ENCODE assay signal across 19 cellular contexts in the genomic region with DNA sequence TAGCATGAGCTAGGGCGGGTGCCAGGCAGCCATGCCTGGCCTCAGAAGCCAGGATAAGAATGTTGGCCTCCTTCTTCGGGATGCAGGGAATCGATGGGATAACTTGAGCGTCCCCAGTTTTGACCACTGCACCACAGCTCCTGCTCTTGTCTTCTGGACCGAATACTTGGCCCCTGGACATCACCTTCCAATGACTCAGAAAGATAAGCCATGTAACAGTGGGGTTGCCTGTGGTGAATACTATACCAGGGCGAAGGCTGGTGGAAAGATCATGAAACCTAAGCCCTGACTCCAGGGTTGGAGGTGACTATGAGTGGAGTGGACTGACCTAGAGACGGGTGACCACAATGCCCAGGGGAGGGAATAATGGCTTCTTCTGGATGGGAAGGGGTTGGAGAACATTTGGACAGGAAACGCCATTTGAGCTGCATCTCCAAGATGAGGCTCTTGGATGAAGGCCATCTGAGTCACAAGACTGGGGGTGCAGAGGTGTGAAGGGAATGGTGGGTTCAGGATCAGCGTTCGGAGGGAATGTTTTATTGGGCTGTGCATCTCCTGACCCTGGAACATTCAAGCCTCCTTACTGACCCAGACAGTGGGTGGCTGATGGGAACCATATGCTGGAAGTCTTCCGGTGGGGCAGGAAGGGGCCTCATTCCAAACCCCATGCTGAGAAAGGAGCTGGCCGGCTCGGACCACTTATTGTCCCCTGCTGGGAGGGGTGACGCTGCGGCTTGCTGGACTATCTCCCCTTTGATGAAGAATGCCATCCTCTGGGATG. TPM values are rescaled to one million over a fixed set of nuclear protein-coding genes. Genes with fewer than 3 reads are reported as not detected.
A peak's percentile ranks its signal among the peaks of the same experiment; 100 is the strongest.
DNase-seq lines count a peak whose midpoint lies in the region; ATAC-seq and TF ChIP-seq lines count a peak whose summit lies in the region.
"Had no signal": no experiment of that assay in that cellular context is flagged by ENCODE, and none has a peak within 500 bp of the region (broad histone marks: within the 10 kb centered on the region; RNA-seq: fewer than 3 reads in every experiment).

No MANE protein-coding gene starts in this region.

- H3K27me3 ChIP-seq in adipocyte (replicated peaks; ENCODE audit: control insufficient read depth, insufficient read depth, low read length) (no peaks in the 10 kb centered on the region), fibroblast of lung (ENCODE audit: control insufficient read depth, insufficient read depth, low read length) (no peaks in the 10 kb centered on the region), neuronal stem cell (ENCODE audit: control insufficient read depth in 3 of 3, insufficient read depth in 3 of 3, low read depth in 1 of 3, low read length in 3 of 3) (peaks cover 0 to 6% (median 0%) of the 10 kb centered on the region in 3 experiments), transverse colon (no peaks in the 10 kb centered on the region), foreskin keratinocyte (peaks cover 10% of the 10 kb centered on the region)
- H3K27me3 ChIP-seq: breast epithelium, MG63 had no signal

- intact Hi-C loops in transverse colon (cut with DNase I; ENCODE audit: low total_unique reads), result loop anchor here (5.0 kb wide), 2 partner anchors 143 to 273 kb away; a partner anchor contains a TSS

- H4K8ac ChIP-seq in neuronal stem cell (ENCODE audit: low read depth, low read length), result no peak overlapping the region

- H2AFZ ChIP-seq in fibroblast of lung (ENCODE audit: low read length) (no peak overlapping the region), neuronal stem cell (ENCODE audit: low read length) (no peak overlapping the region)

- no peak overlapping the region for H2BK120ac ChIP-seq in neuronal stem cell (ENCODE audit: low read depth, low read length)

- H3K4ac ChIP-seq in neuronal stem cell (ENCODE audit: low read length), result no peak overlapping the region

- POLR2A ChIA-PET in HEK293T (lab: Yijun Ruan, JAX), result no interaction called here

- no CpG with 5 or more reads among the region's 15 CpGs for WGBS in neuronal stem cell (ENCODE audit: extremely low coverage in 2 of 2, insufficient read length in 2 of 2, insufficient replicate concordance in 1 of 2), 2 donors
- 70 to 76% methylated on average over 8 to 15 of the region's 15 CpGs for WGBS in transverse colon (ENCODE audit: low coverage in 1 of 2), 2 donors

- H3K4me3 ChIP-seq in adipocyte (ENCODE audit: low read length), result no peak overlapping the region
- H3K4me3 ChIP-seq in fibroblast of lung (replicated peaks in 1 of 4; ENCODE audit: control extremely low read depth in 1 of 4, insufficient read depth in 1 of 4, low read depth in 3 of 4, low read length in 4 of 4), result no peak overlapping the region
- no peak overlapping the region for H3K4me3 ChIP-seq in neuronal stem cell (ENCODE audit: low read length in 2 of 2)
- H3K4me3 ChIP-seq in transverse colon, result no peak overlapping the region
- H3K4me3 ChIP-seq: breast epithelium, lung, MG63 had no signal

- H3K4me2 ChIP-seq in fibroblast of lung (ENCODE audit: extremely low read depth, insufficient read depth, low read length) (no peak overlapping the region), neuronal stem cell (ENCODE audit: insufficient read depth, low read length, poor library complexity, severe bottlenecking) (no peak overlapping the region)

- H3K27ac ChIP-seq in fibroblast of lung (ENCODE audit: insufficient read depth, low read length) (no peak overlapping the region), neuronal stem cell (replicated peaks; ENCODE audit: low read length) (no peak overlapping the region), transverse colon (peak overlapping the region; percentile 39 to 69 (median 60)), foreskin keratinocyte (no peak overlapping the region)

- ATAC-seq in foreskin keratinocyte, result no peak
- ATAC-seq: natural killer cell treated with Interleukin-12 subunit alpha and Interleukin-12 subunit beta and Interleukin-15 and Interleukin-18, amount 100 ng/mL, for 72 hours; SK-N-SH treated with all-trans-retinoic acid at 6 μM for 48 hours had no signal

- no peak overlapping the region for H2BK12ac ChIP-seq in neuronal stem cell (ENCODE audit: low read length)

- no peaks in the 10 kb centered on the region for H3K79me2 ChIP-seq in fibroblast of lung (ENCODE audit: control insufficient read depth, insufficient read depth, low read length)

- no peaks in the 10 kb centered on the region for H3K79me1 ChIP-seq in neuronal stem cell (ENCODE audit: low read depth, low read length)

- TF ChIP-seq EP300 in transverse colon (IDR thresholded peaks at IDR 0.05; ENCODE audit: low read depth), result no peak

- no peak overlapping the region for H2BK5ac ChIP-seq in neuronal stem cell (ENCODE audit: low read length)

- H3K18ac ChIP-seq in neuronal stem cell (ENCODE audit: low read length), result peak overlapping the region; percentile 8

- no peak for TF ChIP-seq CTCF in fibroblast of lung (conservative IDR thresholded peaks at IDR 0.05 in 1 of 2, IDR thresholded peaks at IDR 0.05 in 1 of 2; ENCODE audit: low read depth in 1 of 2, low read length in 2 of 2)
- TF ChIP-seq CTCF in transverse colon (IDR thresholded peaks at IDR 0.05), result no peak
- TF ChIP-seq CTCF in foreskin keratinocyte (conservative IDR thresholded peaks at IDR 0.05), result no peak

- no peak overlapping the region for H4K91ac ChIP-seq in neuronal stem cell (ENCODE audit: low read depth, low read length, poor library complexity)

- DNase-seq in adipocyte (ENCODE audit: low read depth), result peak; percentile 21
- peak; percentile 33 to 56 for DNase-seq in fibroblast of lung (ENCODE audit: low read depth in 2 of 2)
- DNase-seq in neuronal stem cell (ENCODE audit: low spot score), result no peak
- no peak for DNase-seq in transverse colon
- DNase-seq in activated effector memory CD4-positive, alpha-beta T cell treated with Interleukin-2 at 50 U/mL for 16 hours, result no peak
- no peak for DNase-seq in foreskin keratinocyte
- DNase-seq in HEK293T (ENCODE audit: extremely low spot score), result no peak
- no peak for DNase-seq in activated naive CD4-positive, alpha-beta T cell treated with anti-CD3 and anti-CD28 coated beads, Interleukin-2, amount 50 U/mL, for 16 hours
- DNase-seq: activated gamma-delta T cell; CD4-positive, CD25-positive, alpha-beta regulatory T cell; MG63; NCI-H1930; NCI-H526; stimulated activated CD4-positive, alpha-beta T cell treated with anti-CD3 and anti-CD28 coated beads, Interleukin-12 subunit alpha, Interleukin-12 subunit beta, amount 100 ng/mL, for 4 hours had no signal

- TF ChIP-seq POLR2A in transverse colon (IDR thresholded peaks at IDR 0.05), result no peak

- H2BK15ac ChIP-seq in neuronal stem cell (ENCODE audit: low read length), result peak overlapping the region; percentile 9

- H3K9ac ChIP-seq in adipocyte (ENCODE audit: low read length) (no peak overlapping the region), fibroblast of lung (ENCODE audit: insufficient read depth, low read length) (no peak overlapping the region), neuronal stem cell (ENCODE audit: low read depth, low read length, poor library complexity) (no peak overlapping the region)

- no peak overlapping the region for H3K23ac ChIP-seq in neuronal stem cell (ENCODE audit: low read depth, low read length, poor library complexity)

- CTCF ChIA-PET in HEK293T (lab: Yijun Ruan, JAX), result interaction anchor here (3.3 kb wide), 1 partner anchor 421 kb away, joined by 17 read pairs; no protein-coding TSS in a partner anchor

- no peak overlapping the region for H3K14ac ChIP-seq in neuronal stem cell (ENCODE audit: low read length)

- no peaks in the 10 kb centered on the region for H4K20me1 ChIP-seq in fibroblast of lung (ENCODE audit: control insufficient read depth, extremely low read depth, insufficient read depth, low read length)

- H3K36me3 ChIP-seq in adipocyte (ENCODE audit: control insufficient read depth, insufficient read depth, low read length, severe bottlenecking) (no peaks in the 10 kb centered on the region), fibroblast of lung (ENCODE audit: control insufficient read depth, insufficient read depth, low read length) (no peaks in the 10 kb centered on the region), neuronal stem cell (replicated peaks in 1 of 2; ENCODE audit: control insufficient read depth in 2 of 2, insufficient read depth in 2 of 2, low read length in 2 of 2) (no peaks in the 10 kb centered on the region), transverse colon (no peaks in the 10 kb centered on the region)
- H3K36me3 ChIP-seq: breast epithelium, MG63 had no signal

- in situ Hi-C loops in transverse colon (cut with MboI; ENCODE audit: low pct_ligation_motif_present in 1 of 4, low pct_unique_long_range_greater_than_20kb in 1 of 4, low sequenced_read_pairs in 3 of 4), result no loop called here

- H3K9me3 ChIP-seq in adipocyte (ENCODE audit: control insufficient read depth, low read length) (no peaks in the 10 kb centered on the region), fibroblast of lung (ENCODE audit: control insufficient read depth, insufficient read depth, low read depth, low read length) (no peaks in the 10 kb centered on the region), neuronal stem cell (replicated peaks in 1 of 2; ENCODE audit: control insufficient read depth in 2 of 2, insufficient read depth in 1 of 2, low read depth in 1 of 2, low read length in 2 of 2) (no peaks in the 10 kb centered on the region), transverse colon (no peaks in the 10 kb centered on the region)
- H3K9me3 ChIP-seq: breast epithelium, MG63 had no signal

- peak overlapping the region; percentile 34 for H2AK5ac ChIP-seq in neuronal stem cell (ENCODE audit: low read depth, low read length)

- H3K4me1 ChIP-seq in adipocyte (ENCODE audit: control insufficient read depth, insufficient read depth, low read length) (peaks cover 19% of the 10 kb centered on the region), fibroblast of lung (ENCODE audit: control insufficient read depth, extremely low read depth, insufficient read depth, low read length) (peaks cover 7% of the 10 kb centered on the region), neuronal stem cell (ENCODE audit: control insufficient read depth in 2 of 2, insufficient read depth in 1 of 2, low read depth in 1 of 2, low read length in 2 of 2) (peaks cover 0 to 3% of the 10 kb centered on the region in 2 donors), transverse colon (peaks cover 0 to 12% (median 6%) of the 10 kb centered on the region in 4 donors), foreskin keratinocyte (no peaks in the 10 kb centered on the region)
- H3K4me1 ChIP-seq: breast epithelium had no signal

RNA-seq across cellular contexts. Expression of a gene that starts 18.5 kb away (rescaled TPM):
- total RNA-seq in fibroblast of lung (0.17 TPM in 1 of 2 replicates, not detected in the other), transverse colon (not detected), foreskin keratinocyte (not detected in 2 replicates)
- polyA plus RNA-seq in fibroblast of lung (not detected in 2 replicates), foreskin keratinocyte (not detected in 2 replicates)
- polyA plus RNA-seq in fibroblast of lung (2012), result 0.16 TPM in 1 of 2 replicates, not detected in the other
- not detected in 2 replicates for polyA minus RNA-seq in fibroblast of lung (ENCODE audit: low replicate concordance)
- polyA plus RNA-seq in neuronal stem cell (2013, experiment 1 of 2), result 0.96 TPM
- polyA plus RNA-seq in neuronal stem cell (2013, experiment 2 of 2), result 1.2 TPM
- total RNA-seq: CD4-positive, CD25-positive, alpha-beta regulatory T cell; HT1080; natural killer cell treated with Interleukin-12 subunit alpha and Interleukin-12 subunit beta and Interleukin-15 and Interleukin-18, amount 100 ng/mL, for 72 hours had no signal

RNA-seq across cellular contexts. Expression of a gene that starts 30.0 kb away (rescaled TPM):
- total RNA-seq in fibroblast of lung (11.8 and 19.3 TPM in 2 replicates), transverse colon (10 to 100 TPM in 1 of 4 donors, 1 to 10 TPM in 3; 2.2 to 11.7 (median 5.1) TPM), foreskin keratinocyte (1.8 and 5.3 TPM in 2 replicates)
- polyA plus RNA-seq in fibroblast of lung (8.0 and 9.9 TPM in 2 replicates), foreskin keratinocyte (2.5 and 7.8 TPM in 2 replicates)
- 3.8 and 5.0 TPM in 2 replicates for polyA plus RNA-seq in fibroblast of lung (2012)
- polyA minus RNA-seq in fibroblast of lung (ENCODE audit: low replicate concordance), result 7.9 and 9.2 TPM in 2 replicates
- polyA plus RNA-seq in neuronal stem cell (2013, experiment 1 of 2), result 7.6 TPM
- 14.7 TPM for polyA plus RNA-seq in neuronal stem cell (2013, experiment 2 of 2)

Comparison
In these comparisons a context has a peak if more than half of its experiments do, and no peak if none do; other contexts are left out.
1. DNase-seq: peak in adipocyte (single experiment) and fibroblast of lung (2 of 2); none in neuronal stem cell (single experiment), transverse colon (single experiment), activated effector memory CD4-positive, alpha-beta T cell treated with Interleukin-2 at 50 U/mL for 16 hours (single experiment), foreskin keratinocyte (0 of 2), HEK293T (single experiment) and activated naive CD4-positive, alpha-beta T cell treated with anti-CD3 and anti-CD28 coated beads, Interleukin-2, amount 50 U/mL, for 16 hours (single experiment).
2. H3K27ac ChIP-seq: peak in transverse colon (4 of 4); none in fibroblast of lung (single experiment), neuronal stem cell (single experiment) and foreskin keratinocyte (single experiment).